ENCODE assay signal across 9 cellular contexts in genomic region chr2:200756618-200757321, GRCh38. TPM values are rescaled to one million over a fixed set of nuclear protein-coding genes. Genes with fewer than 3 reads are reported as not detected.
DNase-seq lines count a peak whose midpoint lies in the region; ATAC-seq and TF ChIP-seq lines count a peak whose summit lies in the region.
"Had no signal": no experiment of that assay in that cellular context is flagged by ENCODE, and none has a peak within 500 bp of the region (broad histone marks: within the 10 kb centered on the region; RNA-seq: fewer than 3 reads in every experiment).

No MANE protein-coding gene starts in this region.

- TF ChIP-seq CTCF in PC-3 (conservative IDR thresholded peaks at IDR 0.05; ENCODE audit: low read depth, low read length) (no peak), stomach (IDR thresholded peaks at IDR 0.05) (no peak), CD14-positive monocyte (IDR thresholded peaks at IDR 0.05) (no peak)

- H3K36me3 Mint-ChIP-seq in CD14-positive monocyte = peaks cover 4 to 7% of the 10 kb centered on the region in 2 donors

- H3K4me3 Mint-ChIP-seq in CD14-positive monocyte = no peak overlapping the region

- TF ChIP-seq POLR2A in stomach (IDR thresholded peaks at IDR 0.05) = no peak

- no peaks in the 10 kb centered on the region for H3K9me3 ChIP-seq in PC-3 (ENCODE audit: low read length)
- no peaks in the 10 kb centered on the region for H3K9me3 ChIP-seq in stomach

- H3K27me3 ChIP-seq in PC-3 (ENCODE audit: low read length) = no peaks in the 10 kb centered on the region
- H3K27me3 ChIP-seq in stomach = no peaks in the 10 kb centered on the region

- CTCF ChIA-PET in PC-3 (lab: Charles Lee) = interaction anchor here (0.6 kb wide), 1 partner anchor 74 kb away, joined by 9 read pairs; no protein-coding TSS in a partner anchor

- DNase-seq in AG08395 (ENCODE audit: low spot score) (peak; percentile 86), PC-3 (peak; percentile 93), hepatic stellate cell (ENCODE audit: low spot score) (peak; percentile 63), stomach (no peak), CD14-positive monocyte (ENCODE audit: low spot score) (no peak)
- DNase-seq in activated CD4-positive, alpha-beta T cell treated with anti-CD3 and anti-CD28 coated beads for 4 hours = no peak
- no peak for DNase-seq in activated CD4-positive, alpha-beta T cell treated with anti-CD3 and anti-CD28 coated beads, Interleukin-2, amount 50 U/mL, for 48 hours
- DNase-seq: GDM1 had no signal

- no peak for TF ChIP-seq EP300 in stomach (IDR thresholded peaks at IDR 0.05)

- H3K27ac ChIP-seq in PC-3 (ENCODE audit: low read length) = peak overlapping the region; percentile 93
- H3K27ac ChIP-seq in stomach = no peak overlapping the region

- BruUV-seq in PC-3 (replicated peaks; lab: Mats Ljungman, UMichigan) = no TSS peak

- no peak overlapping the region for H3K4me3 ChIP-seq in PC-3 (ENCODE audit: low read length)
- H3K4me3 ChIP-seq in stomach = no peak overlapping the region

- no peak overlapping the region for H3K27ac Mint-ChIP-seq in CD14-positive monocyte

- 0 out of 2 replicates have a peak, but pooled peaks cover 3% of the 10 kb centered on the region for H3K9me2 ChIP-seq in PC-3 (replicated peaks; ENCODE audit: low read length)

- peak overlapping the region; percentile 62 for H3K4me2 ChIP-seq in PC-3 (ENCODE audit: low read length)

- peak overlapping the region; percentile 62 for H3K9ac ChIP-seq in PC-3 (ENCODE audit: low read length)

- ATAC-seq in GM21825 (IDR thresholded peaks at IDR 0.05; ENCODE audit: unreplicated experiment) (peak; percentile 85), PC-3 (peak; percentile 96)

- H3K79me2 ChIP-seq in PC-3 (ENCODE audit: low read length) = no peaks in the 10 kb centered on the region

- 0 out of 2 replicates have a peak overlapping the region, but pooled peaks have one; percentile 18 for H2AFZ ChIP-seq in PC-3 (ENCODE audit: low read length)

- peaks cover 0 to 3% (median 0%) of the 10 kb centered on the region in 3 donors for H3K27me3 Mint-ChIP-seq in CD14-positive monocyte (ENCODE audit: low read depth in 3 of 3)

- no peaks in the 10 kb centered on the region for H3K4me1 Mint-ChIP-seq in CD14-positive monocyte

- POLR2A ChIA-PET in PC-3 (lab: Charles Lee; ENCODE audit: unreplicated experiment) = interaction anchor here (0.6 to 0.7 kb wide), 4 partner anchors 14 to 410 kb away, joined by 3 to 7 read pairs (median 4); no protein-coding TSS in a partner anchor

- H3K36me3 ChIP-seq in PC-3 (ENCODE audit: low read depth, low read length) (no peaks in the 10 kb centered on the region), stomach (no peaks in the 10 kb centered on the region)

- H3K9me3 Mint-ChIP-seq in CD14-positive monocyte = no peaks in the 10 kb centered on the region

- no peaks in the 10 kb centered on the region for H4K20me1 ChIP-seq in PC-3 (ENCODE audit: low read length)

- H3K4me1 ChIP-seq in PC-3 (ENCODE audit: insufficient read depth, low read length) (peaks cover 62% of the 10 kb centered on the region), stomach (no peaks in the 10 kb centered on the region)

- 50 to 69% (median 61%) methylated on average over 4 of the region's 4 CpGs for WGBS in stomach, 5 donors

- H3F3A ChIP-seq in PC-3 (ENCODE audit: low read length, unreplicated experiment) = peaks cover 9% of the 10 kb centered on the region

- intact Hi-C loops in PC-3 (cut with micrococcal nuclease) = loop anchor here (2.0 kb wide), 1 partner anchor 54 kb away; the partner anchor contains the start of gene BZW1
- intact Hi-C loops in stomach (cut with DNase I; ENCODE audit: low total_unique reads) = no loop called here
- intact Hi-C loops in CD14-positive monocyte (cut with micrococcal nuclease) = no loop called here

RNA-seq across cellular contexts. Expression of gene BZW1, which starts 54.9 kb away (rescaled TPM):
- total RNA-seq in PC-3 (2014; rRNA removed) (389 and 626 TPM in 2 replicates), stomach (100 to 1,000 TPM in 4 of 5 donors, 10 to 100 TPM in 1; 32.4 to 530 (median 197) TPM)
- polyA plus RNA-seq in stomach (10 to 100 TPM; 31.0 to 88.6 (median 84.7) TPM), CD14-positive monocyte (100 to 1,000 TPM; 202 to 221 TPM)

Comparison
In these comparisons a context has a peak if more than half of its experiments do, and no peak if none do; other contexts are left out.
1. DNase-seq: peak in AG08395 (single experiment), PC-3 (single experiment) and hepatic stellate cell (single experiment); none in activated CD4-positive, alpha-beta T cell treated with anti-CD3 and anti-CD28 coated beads for 4 hours (0 of 2), stomach (single experiment), CD14-positive monocyte (single experiment) and activated CD4-positive, alpha-beta T cell treated with anti-CD3 and anti-CD28 coated beads, Interleukin-2, amount 50 U/mL, for 48 hours (0 of 2).